24 cellular contexts compared by ENCODE assay signal in the genomic region with DNA sequence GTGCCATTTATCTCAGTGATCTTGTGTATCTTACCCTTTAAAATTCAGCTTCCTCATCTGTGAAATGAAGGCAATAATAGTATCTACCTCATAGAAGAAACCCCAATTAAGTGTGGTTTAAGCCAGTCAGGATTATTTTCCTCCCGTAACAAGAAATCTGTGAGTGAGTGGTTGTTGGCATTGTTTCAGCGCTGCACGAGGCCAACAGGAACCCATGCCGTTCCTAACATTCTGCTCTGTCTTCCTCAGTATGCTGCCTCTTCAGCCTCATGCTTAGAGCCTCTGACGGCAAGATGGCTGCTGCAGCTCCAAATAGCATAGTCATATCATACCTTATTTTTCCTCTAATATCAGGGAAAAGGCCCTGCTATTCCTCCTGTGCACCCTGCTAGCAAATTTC.
"Had no signal": no experiment of that assay in that cellular context is flagged by ENCODE, and none has a peak within 500 bp of the region (broad histone marks: within the 10 kb centered on the region; RNA-seq: fewer than 3 reads in every experiment).

No MANE protein-coding gene starts in this region.

- DNase-seq: cortex of kidney; effector CD4-positive, alpha-beta T cell; foreskin keratinocyte; hypothalamus; immature natural killer cell; islet precursor cell; kidney glomerular epithelial cell; left colon; naive thymus-derived CD8-positive, alpha-beta T cell; nephron progenitor cell; occipital lobe; ovary; posterior cingulate gyrus; psoas muscle; retina; sigmoid colon; stimulated activated CD4-positive, alpha-beta T cell treated with anti-CD3 and anti-CD28 coated beads, Interleukin-2, amount 100 ng/mL, for 24 hours; stimulated activated CD4-positive, alpha-beta T cell treated with anti-CD3 and anti-CD28 coated beads, Interleukin-4, amount 100 ng/mL, for 24 hours; stimulated activated naive CD4-positive, alpha-beta T cell treated with Interleukin-2 at 50 U/mL for 16 hours; stomach; tibial artery had no signal

- H3K27ac ChIP-seq: foreskin keratinocyte, ovary, psoas muscle had no signal

- H3K4me3 ChIP-seq: dorsolateral prefrontal cortex, esophagus muscularis mucosa, gastroesophageal sphincter, ovary, psoas muscle, sigmoid colon, stomach, tibial artery had no signal

- ATAC-seq: foreskin keratinocyte; naive thymus-derived CD8-positive, alpha-beta T cell had no signal

- H3K9me3 ChIP-seq: esophagus muscularis mucosa, gastroesophageal sphincter, ovary, psoas muscle, sigmoid colon, stomach, tibial artery had no signal

- H3K36me3 ChIP-seq: esophagus muscularis mucosa, ovary, sigmoid colon, stomach, tibial artery had no signal

- H3K27me3 ChIP-seq: dorsolateral prefrontal cortex, esophagus muscularis mucosa, foreskin keratinocyte, gastroesophageal sphincter, ovary, sigmoid colon, stomach, tibial artery had no signal
